In genomic region chr16:67885976-67886375, GRCh38 we compare ENCODE assay signal across 1 cellular context.
A peak's percentile ranks its signal among the peaks of the same experiment; 100 is the strongest.
TF ChIP-seq lines count a peak whose summit lies in the region.

No MANE protein-coding gene starts in this region.

TF ChIP-seq in HepG2, 621 proteins besides CTCF, POLR2A, EP300 and RAD21:
- TF ChIP-seq ZBTB33 (CRISPR knock-in tag; IDR thresholded peaks at IDR 0.05) (peak; percentile 49), AGO2 (optimal IDR thresholded peaks at IDR 0.05; ENCODE audit: low read depth, low read length) (peak; percentile 18), DR1 (CRISPR knock-in tag; IDR thresholded peaks at IDR 0.05) (no peak), SNAPC4 (CRISPR knock-in tag; IDR thresholded peaks at IDR 0.05) (no peak)
